ENCODE assay signal across 9 cellular contexts in the genomic region with DNA sequence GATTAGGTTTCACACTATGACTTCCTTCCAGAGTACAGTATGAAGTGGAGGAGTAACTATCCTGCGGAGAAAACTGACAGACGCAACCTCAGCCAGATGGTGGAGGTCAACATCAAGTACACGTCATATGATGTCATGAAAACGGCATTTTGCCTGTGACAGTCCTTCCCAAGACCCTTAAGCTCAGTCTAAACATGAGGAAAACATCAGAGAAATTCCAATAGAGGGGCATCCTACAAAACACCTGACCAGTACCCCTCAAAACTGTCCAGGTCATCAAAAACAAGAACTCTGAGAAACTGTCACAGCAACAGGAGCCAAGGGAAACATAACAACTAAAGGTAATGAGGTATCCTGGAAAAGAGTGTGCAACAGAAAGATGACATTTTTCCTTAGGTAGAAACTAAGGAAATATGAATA. TPM values are rescaled to one million over a fixed set of nuclear protein-coding genes. Genes with fewer than 3 reads are reported as not detected.
DNase-seq lines count a peak whose midpoint lies in the region; ATAC-seq and TF ChIP-seq lines count a peak whose summit lies in the region.
"Had no signal": no experiment of that assay in that cellular context is flagged by ENCODE, and none has a peak within 500 bp of the region (broad histone marks: within the 10 kb centered on the region; RNA-seq: fewer than 3 reads in every experiment).

No MANE protein-coding gene starts in this region.

- H3K27ac Mint-ChIP-seq in MCF 10A (ENCODE audit: low read depth, unreplicated experiment): no peak overlapping the region

- TF ChIP-seq CTCF in MCF 10A (IDR thresholded peaks at IDR 0.05; ENCODE audit: unreplicated experiment) (no peak), breast epithelium (IDR thresholded peaks at IDR 0.05) (no peak), Panc1 (IDR thresholded peaks at IDR 0.05) (no peak), thyroid gland (IDR thresholded peaks at IDR 0.05) (no peak)

- no peak for DNase-seq in MCF 10A (ENCODE audit: unreplicated experiment)
- no peak for DNase-seq in breast epithelium (ENCODE audit: low spot score in 2 of 2)
- DNase-seq in Panc1 (ENCODE audit: low read depth, low spot score): no peak
- peak; percentile 39 for DNase-seq in fibroblast of gingiva (ENCODE audit: low read depth)
- DNase-seq in thyroid gland: no peak
- no peak for DNase-seq in stimulated activated CD4-positive, alpha-beta T cell treated with anti-CD3 and anti-CD28 coated beads, Interleukin-1b, Interleukin-23, amount 100 ng/mL, for 48 hours
- DNase-seq in posterior vena cava (ENCODE audit: low spot score): no peak
- no peak for DNase-seq in activated T-cell treated with anti-CD3 and anti-CD28 coated beads, Interleukin-2, amount 50 U/mL, for 1 hour
- DNase-seq: colonic mucosa had no signal

- intact Hi-C loops in MCF 10A (cut with micrococcal nuclease): no loop called here
- intact Hi-C loops in breast epithelium (cut with DNase I; ENCODE audit: low total_unique reads): loop anchor here (10.0 kb wide), 1 partner anchor 202 kb away; the partner anchor contains the start of gene NIFK
- intact Hi-C loops in Panc1 (cut with micrococcal nuclease; ENCODE audit: unreplicated experiment): loop anchor here (5.0 kb wide), 1 partner anchor 120 kb away; no protein-coding TSS in a partner anchor
- intact Hi-C loops in thyroid gland (cut with DNase I): loop anchor here (5.0 kb wide), 1 partner anchor 205 kb away; the partner anchor contains the start of gene NIFK
- intact Hi-C loops in posterior vena cava (cut with DNase I): loop anchor here (5.0 to 10.0 kb wide), 3 partner anchors 115 to 182 kb away; partner anchors contain the start of gene CLASP1 (in 1 of the 2)

- no peak for ATAC-seq in Panc1

- no TSS peak for BruUV-seq in MCF 10A (replicated peaks; lab: Mats Ljungman, UMichigan)
- no TSS peak for BruUV-seq in Panc1 (replicated peaks; lab: Mats Ljungman, UMichigan)

- peaks cover 34% of the 10 kb centered on the region for H3K36me3 Mint-ChIP-seq in MCF 10A (ENCODE audit: insufficient read depth, unreplicated experiment)

- H3K4me1 ChIP-seq in breast epithelium: peaks cover 0 to 12% of the 10 kb centered on the region in 2 donors
- H3K4me1 ChIP-seq in Panc1 (ENCODE audit: control insufficient read depth, insufficient read depth, low read length): peaks cover 32% of the 10 kb centered on the region
- peaks cover 26 to 34% of the 10 kb centered on the region in 2 donors for H3K4me1 ChIP-seq in thyroid gland
- H3K4me1 ChIP-seq: colonic mucosa had no signal

- no peaks in the 10 kb centered on the region for H3K9me3 Mint-ChIP-seq in MCF 10A (ENCODE audit: unreplicated experiment)

- H3K9me3 ChIP-seq in breast epithelium (no peaks in the 10 kb centered on the region), Panc1 (ENCODE audit: control insufficient read depth, insufficient read depth, low read depth, low read length) (no peaks in the 10 kb centered on the region), thyroid gland (no peaks in the 10 kb centered on the region)
- H3K9me3 ChIP-seq: colonic mucosa had no signal

- H3K4me1 Mint-ChIP-seq in MCF 10A (ENCODE audit: insufficient read depth, unreplicated experiment): peaks cover 24% of the 10 kb centered on the region

- H3K27me3 Mint-ChIP-seq in MCF 10A (ENCODE audit: insufficient read depth, unreplicated experiment): no peaks in the 10 kb centered on the region

- CTCF ChIA-PET in MCF 10A (lab: Yijun Ruan, JAX): interaction anchor here (0.8 to 5.5 kb wide), 14 partner anchors 18 to 202 kb away, joined by 3 to 58 read pairs (median 4); no protein-coding TSS in a partner anchor
- CTCF ChIA-PET in Panc1 (lab: Charles Lee): interaction anchor here (2.0 kb wide), 1 partner anchor 185 kb away, joined by 7 read pairs; no protein-coding TSS in a partner anchor

- peak overlapping the region; percentile 86 for H3K4me3 Mint-ChIP-seq in MCF 10A (ENCODE audit: unreplicated experiment)

- 68 to 71% methylated on average over 4 of the region's 4 CpGs for WGBS in thyroid gland, 2 donors

- H3K27ac ChIP-seq in breast epithelium: no peak overlapping the region
- peak overlapping the region; percentile 96 for H3K27ac ChIP-seq in Panc1 (ENCODE audit: low read length)
- H3K27ac ChIP-seq in thyroid gland: peak overlapping the region in 2 of 3 donors; percentile 23 to 98

- H3K4me3 ChIP-seq in breast epithelium (no peak overlapping the region), Panc1 (ENCODE audit: low read depth in 2 of 2, low read length in 2 of 2) (peak overlapping the region in 1 of 2 experiments; percentile 6; a peak in 1 of 4 replicates), thyroid gland (replicated peaks in 1 of 3) (no peak overlapping the region)

- H3K27me3 ChIP-seq in breast epithelium (no peaks in the 10 kb centered on the region), Panc1 (ENCODE audit: control insufficient read depth, insufficient read depth, low read length) (no peaks in the 10 kb centered on the region), thyroid gland (no peaks in the 10 kb centered on the region)
- H3K27me3 ChIP-seq: colonic mucosa had no signal

- in situ Hi-C loops in Panc1 (cut with HindIII; ENCODE audit: low pct_unique_long_range_greater_than_20kb, low sequenced_read_pairs): no loop called here

- POLR2A ChIA-PET in MCF 10A (lab: Yijun Ruan, JAX) (interaction anchor here (0.6 to 8.6 kb wide), 20 partner anchors 16 to 249 kb away, joined by 3 to 247 read pairs (median 6); partner anchors contain the start of genes CLASP1 and NIFK), Panc1 (lab: Charles Lee) (interaction anchor here (0.6 kb wide), 1 partner anchor 77 kb away, joined by 4 read pairs; no protein-coding TSS in a partner anchor)

- H3K36me3 ChIP-seq in breast epithelium (no peaks in the 10 kb centered on the region), Panc1 (ENCODE audit: control insufficient read depth, insufficient read depth, low read length) (no peaks in the 10 kb centered on the region), thyroid gland (no peaks in the 10 kb centered on the region)
- H3K36me3 ChIP-seq: colonic mucosa had no signal

- no peak for TF ChIP-seq POLR2A in breast epithelium (IDR thresholded peaks at IDR 0.05)
- TF ChIP-seq POLR2A in thyroid gland (IDR thresholded peaks at IDR 0.05): no peak

RNA-seq across cellular contexts. Expression of gene RNU4ATAC, which starts 1.7 kb away (rescaled TPM):
- not detected in 2 replicates for total RNA-seq in MCF 10A (2022)
- not detected for total RNA-seq in breast epithelium
- not detected for total RNA-seq in Panc1 (2021; ENCODE audit: unreplicated experiment)
- polyA plus RNA-seq in Panc1 (2012; ENCODE audit: insufficient read length): 9.3 TPM
- not detected for total RNA-seq in thyroid gland
- not detected for total RNA-seq in posterior vena cava
- total RNA-seq: colonic mucosa had no signal

Comparison
In these comparisons a context has a peak if more than half of its experiments do, and no peak if none do; other contexts are left out.
1. H3K27ac ChIP-seq: peak in Panc1 (single experiment) and thyroid gland (2 of 3); none in breast epithelium (0 of 2).